ENCODE assay signal across 9 cellular contexts in genomic region chr20:11890331-11891080, GRCh38. TPM values are rescaled to one million over a fixed set of nuclear protein-coding genes. Genes with fewer than 3 reads are reported as not detected.
A peak's percentile ranks its signal among the peaks of the same experiment; 100 is the strongest.
DNase-seq lines count a peak whose midpoint lies in the region; ATAC-seq and TF ChIP-seq lines count a peak whose summit lies in the region.
"Had no signal": no experiment of that assay in that cellular context is flagged by ENCODE, and none has a peak within 500 bp of the region (broad histone marks: within the 10 kb centered on the region; RNA-seq: fewer than 3 reads in every experiment).

No MANE protein-coding gene starts in this region.

- H3K9me3 ChIP-seq in endodermal cell (ENCODE audit: control insufficient read depth, low read length), result no peaks in the 10 kb centered on the region

- H3K4me1 Mint-ChIP-seq in activated CD4-positive, alpha-beta T cell treated with anti-CD3 and anti-CD28 coated beads, Interleukin-2, amount 10 ng/mL, durations not matched to agents 24 days and 14 days, result peaks cover 16% of the 10 kb centered on the region
- peaks cover 24% of the 10 kb centered on the region for H3K4me1 Mint-ChIP-seq in endodermal cell

- no peak for TF ChIP-seq CTCF in endodermal cell (conservative IDR thresholded peaks at IDR 0.05)

- no peaks in the 10 kb centered on the region for H3K9me3 Mint-ChIP-seq in activated CD4-positive, alpha-beta T cell treated with anti-CD3 and anti-CD28 coated beads, Interleukin-2, amount 10 ng/mL, durations not matched to agents 24 days and 14 days
- no peaks in the 10 kb centered on the region for H3K9me3 Mint-ChIP-seq in endodermal cell

- peak overlapping the region; percentile 83 for H3K27ac ChIP-seq in endodermal cell (ENCODE audit: low read depth, low read length)

- peak overlapping the region; percentile 72 for H3K9ac ChIP-seq in endodermal cell (ENCODE audit: extremely low read depth, low read length, poor library complexity, severe bottlenecking)

- peaks cover 29% of the 10 kb centered on the region for H3K27me3 Mint-ChIP-seq in activated CD4-positive, alpha-beta T cell treated with anti-CD3 and anti-CD28 coated beads, Interleukin-2, amount 10 ng/mL, durations not matched to agents 24 days and 14 days
- H3K27me3 Mint-ChIP-seq in endodermal cell (ENCODE audit: insufficient read depth), result peaks cover 15% of the 10 kb centered on the region

- H3K27ac Mint-ChIP-seq in activated CD4-positive, alpha-beta T cell treated with anti-CD3 and anti-CD28 coated beads, Interleukin-2, amount 10 ng/mL, durations not matched to agents 24 days and 14 days, result peak overlapping the region; percentile 66
- no peak overlapping the region for H3K27ac Mint-ChIP-seq in endodermal cell
- H3K27ac Mint-ChIP-seq: CD8-positive, alpha-beta memory T cell had no signal

- H3K27me3 ChIP-seq in endodermal cell (ENCODE audit: control insufficient read depth, insufficient read depth, low read length, poor library complexity, severe bottlenecking), result no peaks in the 10 kb centered on the region

- DNase-seq in SIG-M5 treated with dmso at 0.1 percent for 504 hours (lab: John Stamatoyannopoulos, UW; ENCODE audit: unreplicated experiment) (peak; percentile 76), SIG-M5 (lab: John Stamatoyannopoulos, UW) (no peak), NCI-H2227 (lab: John Stamatoyannopoulos, UW; ENCODE audit: unreplicated experiment) (peak; percentile 97), endodermal cell (peak; percentile 98), medulla oblongata (ENCODE audit: extremely low spot score) (peak; percentile 96)
- peak; percentile 91 for DNase-seq in activated CD4-positive, alpha-beta T cell treated with anti-CD3 and anti-CD28 coated beads, Interleukin-2, amount 10 ng/mL, durations not matched to agents 24 days and 14 days
- peak; percentile 43 to 55 for DNase-seq in stimulated activated CD4-positive, alpha-beta T cell treated with anti-CD3 and anti-CD28 coated beads, Interleukin-4, amount 100 ng/mL, for 48 hours (ENCODE audit: low read depth in 2 of 2)

- H3K4me1 ChIP-seq in endodermal cell (ENCODE audit: control insufficient read depth, insufficient read depth, low read length), result no peaks in the 10 kb centered on the region

- intact Hi-C loops in activated CD4-positive, alpha-beta T cell treated with anti-CD3 and anti-CD28 coated beads, Interleukin-2, amount 10 ng/mL, durations not matched to agents 24 days and 14 days (cut with micrococcal nuclease), result loop anchor here (5.0 kb wide), 2 partner anchors 1333 to 1747 kb away; partner anchors contain the start of gene TASP1

- WGBS in endodermal cell (ENCODE audit: insufficient coverage in 1 of 2, insufficient read length in 1 of 2), 2 experiments, result 1 to 2% methylated on average over 31 to 70 of the region's 70 CpGs

- H3K4me3 Mint-ChIP-seq in activated CD4-positive, alpha-beta T cell treated with anti-CD3 and anti-CD28 coated beads, Interleukin-2, amount 10 ng/mL, durations not matched to agents 24 days and 14 days, result peak overlapping the region; percentile 78
- peak overlapping the region; percentile 91 for H3K4me3 Mint-ChIP-seq in endodermal cell

- ATAC-seq in HG03097 (IDR thresholded peaks at IDR 0.05; ENCODE audit: low FRiP score, unreplicated experiment), result peak; percentile 84

- peak overlapping the region; percentile 93 for H3K4me3 ChIP-seq in endodermal cell (ENCODE audit: low read length)

- H3K36me3 Mint-ChIP-seq in activated CD4-positive, alpha-beta T cell treated with anti-CD3 and anti-CD28 coated beads, Interleukin-2, amount 10 ng/mL, durations not matched to agents 24 days and 14 days (ENCODE audit: low read depth), result no peaks in the 10 kb centered on the region
- peaks cover 4% of the 10 kb centered on the region for H3K36me3 Mint-ChIP-seq in endodermal cell (ENCODE audit: low read depth)

- no peaks in the 10 kb centered on the region for H3K36me3 ChIP-seq in endodermal cell (ENCODE audit: control insufficient read depth, insufficient read depth, low read length)

RNA-seq across cellular contexts. Expression of gene BTBD3, which starts 27.2 kb away (rescaled TPM):
- total RNA-seq in activated CD4-positive, alpha-beta T cell treated with anti-CD3 and anti-CD28 coated beads, Interleukin-2, amount 10 ng/mL, durations not matched to agents 24 days and 14 days, result 14.8 and 14.9 TPM in 2 replicates
- 100 to 1,000 TPM in 1 of 2 donors, 10 to 100 TPM in 1; 81.7 to 115 TPM for total RNA-seq in endodermal cell
- polyA plus RNA-seq in endodermal cell (2013, experiment 1 of 2), result 67.5 TPM
- 66.3 TPM for polyA plus RNA-seq in endodermal cell (2013, experiment 2 of 2)
